1 cellular context compared by ENCODE assay signal in genomic region chr16:75317101-75317522, GRCh38.
TF ChIP-seq lines count a peak whose summit lies in the region.

No MANE protein-coding gene starts in this region.

TF ChIP-seq in K562, 482 proteins besides CTCF, POLR2A, EP300 and RAD21 (continued from another document and continues in another):
- TF ChIP-seq AFF1 (IDR thresholded peaks at IDR 0.05; ENCODE audit: low read depth in 1 of 2, partially characterized antibody in 2 of 2) (no peak), NR2C1 (IDR thresholded peaks at IDR 0.05) (no peak), NR2C1 (tag; IDR thresholded peaks at IDR 0.05) (no peak), DEAF1 (CRISPR knock-in tag; IDR thresholded peaks at IDR 0.05) (no peak), TFAP4 (CRISPR knock-in tag; IDR thresholded peaks at IDR 0.05; ENCODE audit: borderline replicate concordance) (no peak), YY1 (IDR thresholded peaks at IDR 0.05; ENCODE audit: borderline replicate concordance in 1 of 3, control insufficient read depth in 1 of 3, extremely low read depth in 1 of 3, insufficient read depth in 3 of 3, insufficient read length in 1 of 3, insufficient replicate concordance in 2 of 3, low read depth in 1 of 3, low read length in 2 of 3) (peak in 1 of 3 experiments; percentile 59), ZNF583 (CRISPR knock-in tag; IDR thresholded peaks at IDR 0.05) (no peak), PML (IDR thresholded peaks at IDR 0.05; ENCODE audit: low read length) (no peak), OTX1 (CRISPR knock-in tag; IDR thresholded peaks at IDR 0.05) (no peak), PHF8 (IDR thresholded peaks at IDR 0.05; ENCODE audit: borderline replicate concordance, low read length) (no peak), ZBTB43 (CRISPR knock-in tag; IDR thresholded peaks at IDR 0.05) (no peak), RCOR1 (IDR thresholded peaks at IDR 0.05; ENCODE audit: borderline replicate concordance in 1 of 2, low read depth in 2 of 2, low read length in 2 of 2) (peak in 1 of 2 experiments; percentile 53; a peak in 1 of 4 replicates), SAP30 (IDR thresholded peaks at IDR 0.05; ENCODE audit: borderline replicate concordance, insufficient read depth, low read depth, low read length, poor library complexity, severe bottlenecking) (no peak), KLF10 (CRISPR knock-in tag; IDR thresholded peaks at IDR 0.05) (no peak), HMG20B (CRISPR knock-in tag; IDR thresholded peaks at IDR 0.05) (no peak), ZNF347 (CRISPR knock-in tag; IDR thresholded peaks at IDR 0.05; ENCODE audit: low read depth) (no peak), ZNF655 (CRISPR knock-in tag; IDR thresholded peaks at IDR 0.05) (no peak), POLR2G (IDR thresholded peaks at IDR 0.05; ENCODE audit: low read depth, low read length) (no peak), IRF2 (CRISPR knock-in tag; IDR thresholded peaks at IDR 0.05) (no peak), ZNF639 (CRISPR knock-in tag; conservative IDR thresholded peaks at IDR 0.05 in 1 of 2, IDR thresholded peaks at IDR 0.05 in 1 of 2) (0 out of 4 replicates have a peak, but pooled peaks of 1 of the 2 experiments have one; percentile 49), SLC30A9 (CRISPR knock-in tag; IDR thresholded peaks at IDR 0.05) (no peak), HNRNPUL1 (IDR thresholded peaks at IDR 0.05; ENCODE audit: low read length) (no peak), ZNF174 (CRISPR knock-in tag; IDR thresholded peaks at IDR 0.05) (no peak), EP400 (IDR thresholded peaks at IDR 0.05) (no peak), CC2D1A (IDR thresholded peaks at IDR 0.05) (no peak), ZNF707 (CRISPR knock-in tag; conservative IDR thresholded peaks at IDR 0.05) (no peak), POLR2AphosphoS5 (IDR thresholded peaks at IDR 0.05; ENCODE audit: control insufficient read depth, insufficient read depth, low read depth, low read length) (no peak), ID3 (CRISPR knock-in tag; IDR thresholded peaks at IDR 0.05) (no peak), ID3 (tag; IDR thresholded peaks at IDR 0.05) (0 out of 2 replicates have a peak, but pooled peaks have one; percentile 26), NCOA2 (IDR thresholded peaks at IDR 0.05; ENCODE audit: partially characterized antibody in 2 of 2) (no peak), ZNF263 (CRISPR knock-in tag; IDR thresholded peaks at IDR 0.05; ENCODE audit: borderline replicate concordance) (no peak), MGA (IDR thresholded peaks at IDR 0.05) (peak; percentile 51; the same call in 1 of the 2 replicates), ZKSCAN8 (CRISPR knock-in tag; IDR thresholded peaks at IDR 0.05) (no peak)
